In the genomic region with DNA sequence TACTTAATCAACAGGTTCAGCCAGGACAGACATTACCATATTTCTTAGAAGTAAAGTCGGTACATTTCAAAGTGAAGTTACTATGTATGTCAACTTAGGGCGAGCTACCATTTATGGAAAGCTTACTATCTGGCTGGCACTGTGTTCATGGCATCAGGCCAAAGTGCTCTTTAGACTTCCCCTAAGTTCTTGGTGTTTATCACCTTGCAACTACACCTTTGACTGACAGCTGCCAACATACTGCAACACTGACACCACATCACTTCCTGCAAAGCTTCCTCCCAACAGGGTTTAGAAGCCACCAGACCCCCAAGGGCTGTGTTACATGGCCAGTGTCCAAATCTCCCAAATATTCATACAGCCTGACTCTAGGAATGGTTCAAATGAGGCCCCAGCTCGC, we compare ENCODE assay signal across 14 cellular contexts.
DNase-seq lines count a peak whose midpoint lies in the region; ATAC-seq lines count a peak whose summit lies in the region.
"Had no signal": no experiment of that assay in that cellular context is flagged by ENCODE, and none has a peak within 500 bp of the region (broad histone marks: within the 10 kb centered on the region; RNA-seq: fewer than 3 reads in every experiment).

No MANE protein-coding gene starts in this region.

- peak; percentile 28 for ATAC-seq in central memory CD8-positive, alpha-beta T cell (replicated peaks; ENCODE audit: extremely low read depth, poor library complexity, severe bottlenecking)
- peak; percentile 73 for ATAC-seq in stimulated activated effector memory CD8-positive, alpha-beta T cell treated with anti-CD3 and anti-CD28 coated beads, Interleukin-12 subunit alpha, Interleukin-12 subunit beta, amount 100 ng/mL, for 72 hours

- peaks cover 6% of the 10 kb centered on the region for H3K9me3 Mint-ChIP-seq in activated T-cell treated with anti-CD3 and anti-CD28 coated beads, Interleukin-2, amount 50 U/mL, for 24 hours
- H3K9me3 Mint-ChIP-seq in central memory CD8-positive, alpha-beta T cell = peaks cover 13% of the 10 kb centered on the region
- H3K9me3 Mint-ChIP-seq in stimulated activated effector memory CD8-positive, alpha-beta T cell treated with anti-CD3 and anti-CD28 coated beads, Interleukin-12 subunit alpha, Interleukin-12 subunit beta, amount 100 ng/mL, for 72 hours = peaks cover 6% of the 10 kb centered on the region

- no peak overlapping the region for H3K4me3 ChIP-seq in Jurkat, Clone E6-1 (ENCODE audit: low read length)
- H3K4me3 ChIP-seq: HAP-1, lower lobe of right lung, ovary had no signal

- H3K27ac Mint-ChIP-seq in activated T-cell treated with anti-CD3 and anti-CD28 coated beads, Interleukin-2, amount 50 U/mL, for 24 hours = peak overlapping the region; percentile 72
- H3K27ac Mint-ChIP-seq in central memory CD8-positive, alpha-beta T cell (ENCODE audit: low read depth) = no peak overlapping the region
- peak overlapping the region; percentile 54 for H3K27ac Mint-ChIP-seq in stimulated activated effector memory CD8-positive, alpha-beta T cell treated with anti-CD3 and anti-CD28 coated beads, Interleukin-12 subunit alpha, Interleukin-12 subunit beta, amount 100 ng/mL, for 72 hours

- peaks cover 29% of the 10 kb centered on the region for H3K36me3 Mint-ChIP-seq in activated T-cell treated with anti-CD3 and anti-CD28 coated beads, Interleukin-2, amount 50 U/mL, for 24 hours (ENCODE audit: low read depth)
- peaks cover 4% of the 10 kb centered on the region for H3K36me3 Mint-ChIP-seq in central memory CD8-positive, alpha-beta T cell (ENCODE audit: insufficient read depth)
- H3K36me3 Mint-ChIP-seq in stimulated activated effector memory CD8-positive, alpha-beta T cell treated with anti-CD3 and anti-CD28 coated beads, Interleukin-12 subunit alpha, Interleukin-12 subunit beta, amount 100 ng/mL, for 72 hours = no peaks in the 10 kb centered on the region

- H3K27me3 Mint-ChIP-seq in activated T-cell treated with anti-CD3 and anti-CD28 coated beads, Interleukin-2, amount 50 U/mL, for 24 hours = no peaks in the 10 kb centered on the region
- H3K27me3 Mint-ChIP-seq in central memory CD8-positive, alpha-beta T cell = no peaks in the 10 kb centered on the region

- DNase-seq in activated T-cell treated with anti-CD3 and anti-CD28 coated beads, Interleukin-2, amount 50 U/mL, for 24 hours = no peak
- DNase-seq in activated T-cell treated with anti-CD3 and anti-CD28 coated beads for 4 hours (no peak), mucosa of gallbladder (ENCODE audit: low spot score) (no peak), cerebellar nuclear complex (lab: John Stamatoyannopoulos, UW) (no peak), NCI-H1436 treated with DMSO at 0.1 percent for 48 hours (lab: John Stamatoyannopoulos, UW) (no peak)
- DNase-seq in Jurkat, Clone E6-1 (ENCODE audit: low read depth, low spot score) = peak; percentile 55
- no peak for DNase-seq in central memory CD8-positive, alpha-beta T cell (ENCODE audit: low spot score in 2 of 2)
- DNase-seq in stimulated activated effector memory CD8-positive, alpha-beta T cell treated with anti-CD3 and anti-CD28 coated beads, Interleukin-12 subunit alpha, Interleukin-12 subunit beta, amount 100 ng/mL, for 72 hours (ENCODE audit: low spot score in 2 of 2) = no peak
- DNase-seq: AML-193, caudate nucleus, lower lobe of right lung, NCI-H446, ovary had no signal

- H3K4me3 Mint-ChIP-seq in activated T-cell treated with anti-CD3 and anti-CD28 coated beads, Interleukin-2, amount 50 U/mL, for 24 hours = no peak overlapping the region
- no peak overlapping the region for H3K4me3 Mint-ChIP-seq in central memory CD8-positive, alpha-beta T cell
- H3K4me3 Mint-ChIP-seq in stimulated activated effector memory CD8-positive, alpha-beta T cell treated with anti-CD3 and anti-CD28 coated beads, Interleukin-12 subunit alpha, Interleukin-12 subunit beta, amount 100 ng/mL, for 72 hours = no peak overlapping the region

- H3K4me1 Mint-ChIP-seq in activated T-cell treated with anti-CD3 and anti-CD28 coated beads, Interleukin-2, amount 50 U/mL, for 24 hours (ENCODE audit: low read depth) = peaks cover 40% of the 10 kb centered on the region
- peaks cover 6% of the 10 kb centered on the region for H3K4me1 Mint-ChIP-seq in central memory CD8-positive, alpha-beta T cell
- peaks cover 30% of the 10 kb centered on the region for H3K4me1 Mint-ChIP-seq in stimulated activated effector memory CD8-positive, alpha-beta T cell treated with anti-CD3 and anti-CD28 coated beads, Interleukin-12 subunit alpha, Interleukin-12 subunit beta, amount 100 ng/mL, for 72 hours
